Comparison of ENCODE assay signal across 11 cellular contexts in the genomic region with DNA sequence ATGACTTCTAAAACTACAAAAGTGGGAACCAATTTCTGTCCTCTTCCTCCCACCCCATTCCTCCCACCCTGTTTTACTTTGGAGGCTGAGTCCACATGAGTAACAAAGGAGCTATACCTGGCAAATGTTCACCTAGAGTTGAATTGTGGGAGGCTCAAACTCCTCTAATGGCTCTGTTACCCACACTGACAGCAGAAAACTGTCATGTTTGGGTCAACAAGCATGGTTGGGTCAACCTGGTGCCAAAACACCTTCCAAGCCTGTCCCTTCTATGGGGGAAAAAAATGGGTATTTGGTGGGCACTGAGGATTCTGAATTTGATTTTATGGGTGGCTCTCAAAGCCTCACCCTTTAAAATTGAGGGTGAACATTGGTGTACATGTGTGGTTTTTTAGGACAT. TPM values are rescaled to one million over a fixed set of nuclear protein-coding genes. Genes with fewer than 3 reads are reported as not detected.
"Had no signal": no experiment of that assay in that cellular context is flagged by ENCODE, and none has a peak within 500 bp of the region (broad histone marks: within the 10 kb centered on the region; RNA-seq: fewer than 3 reads in every experiment).

No MANE protein-coding gene starts in this region.

- H3K9me3 ChIP-seq: HAP-1 had no signal

- H3K4me3 ChIP-seq: GM23338, HAP-1 had no signal

- H3K4me1 ChIP-seq: HAP-1 had no signal

- FAIRE-seq: HepG2 had no signal

- H3K36me3 Mint-ChIP-seq: IgD-negative memory B cell had no signal

- H3K9me3 Mint-ChIP-seq: HFFc6 had no signal

- DNase-seq: H7, HFFc6, KBM-7 had no signal

- H2AFZ ChIP-seq: GM23338 had no signal

- ATAC-seq: GM23338, HCT116, HepG2 had no signal

- H3K27ac Mint-ChIP-seq: GM23338, HFFc6 had no signal

- H3K27ac ChIP-seq: HL-60 had no signal

- H3K4me3 Mint-ChIP-seq: GM23338, HFFc6, IgD-negative memory B cell had no signal

- H3K4me2 ChIP-seq: GM23338 had no signal

- H3K36me3 ChIP-seq: HAP-1 had no signal

RNA-seq across cellular contexts. Expression of a gene that starts 12.0 kb away (rescaled TPM):
- total RNA-seq: GM23338, HepG2, HFFc6 had no signal
- polyA plus RNA-seq: GM23338, HepG2, IgD-negative memory B cell had no signal

RNA-seq across cellular contexts. Expression of a gene that starts 17.6 kb away (rescaled TPM):
- total RNA-seq: GM23338, H4, HepG2, HFFc6, HT1080 had no signal
- polyA plus RNA-seq: GM23338, HepG2, IgD-negative memory B cell had no signal

RNA-seq across cellular contexts. Expression of a gene that starts 18.2 kb away (rescaled TPM):
- total RNA-seq: GM23338, H4, HepG2, HFFc6, HT1080 had no signal
- polyA plus RNA-seq: GM23338, HepG2, IgD-negative memory B cell had no signal
